ENCODE assay signal across 26 cellular contexts in genomic region chrX:105328773-105329172, GRCh38.
"Had no signal": no experiment of that assay in that cellular context is flagged by ENCODE, and none has a peak within 500 bp of the region (broad histone marks: within the 10 kb centered on the region; RNA-seq: fewer than 3 reads in every experiment).

No MANE protein-coding gene starts in this region.

- ATAC-seq: activated T-cell treated with anti-CD3 and anti-CD28 coated beads, Interleukin-2, amount 50 U/mL, for 4 hours; Panc1 had no signal

- DNase-seq: activated B cell treated with CpG ODN at 0.5 μM for 24 hours; activated CD4-positive, alpha-beta T cell treated with anti-CD3 and anti-CD28 coated beads for 1 hour; activated CD4-positive, alpha-beta T cell treated with anti-CD3 and anti-CD28 coated beads, Interleukin-2, amount 10 ng/mL, durations not matched to agents 24 days and 14 days; activated CD4-positive, alpha-beta T cell treated with anti-CD3 and anti-CD28 coated beads, Interleukin-2, amount 50 U/mL, for 48 hours; activated CD8-positive, alpha-beta memory T cell treated with anti-CD3 and anti-CD28 coated beads for 24 hours; activated effector memory CD4-positive, alpha-beta T cell treated with anti-CD3 and anti-CD28 coated beads, Interleukin-2, amount 50 U/mL, for 16 hours; activated naive CD4-positive, alpha-beta T cell treated with Interleukin-2 at 50 U/mL for 16 hours; activated T-cell treated with anti-CD3 and anti-CD28 coated beads, Interleukin-2, amount 50 U/mL, for 4 hours; amygdala; caudate nucleus; KG1; NCI-H1092; NCI-H1417; NCI-H1694; NCI-H2029; NCI-H2107; NCI-H2171 treated with DMSO at 0.1 percent for 48 hours; NCI-H226; NCI-H526; NCI-H82; Right ventricle myocardium superior; RPMI8226 had no signal

- H3K27me3 Mint-ChIP-seq: activated B cell treated with CpG ODN at 0.5 μM for 24 hours; activated CD4-positive, alpha-beta T cell treated with anti-CD3 and anti-CD28 coated beads, Interleukin-2, amount 10 ng/mL, durations not matched to agents 24 days and 14 days; activated naive CD8-positive, alpha-beta T cell; brain had no signal

- H3K4me3 Mint-ChIP-seq: activated B cell treated with CpG ODN at 0.5 μM for 24 hours; activated CD4-positive, alpha-beta T cell treated with anti-CD3 and anti-CD28 coated beads, Interleukin-2, amount 10 ng/mL, durations not matched to agents 24 days and 14 days; activated naive CD8-positive, alpha-beta T cell; activated T-cell treated with anti-CD3 and anti-CD28 coated beads, Interleukin-2, amount 50 U/mL, for 4 hours; brain; T-helper 1 cell treated with Interleukin-12 subunit alpha and Interleukin-12 subunit beta and Interleukin-4 antibody, amounts not matched to agents 30 μg/mL and 1 μg/mL, for 36 hours had no signal

- H3K36me3 Mint-ChIP-seq: activated naive CD8-positive, alpha-beta T cell; brain had no signal

- H3K9me3 Mint-ChIP-seq: activated B cell treated with CpG ODN at 0.5 μM for 24 hours; activated CD4-positive, alpha-beta T cell treated with anti-CD3 and anti-CD28 coated beads, Interleukin-2, amount 10 ng/mL, durations not matched to agents 24 days and 14 days; activated T-cell treated with anti-CD3 and anti-CD28 coated beads, Interleukin-2, amount 50 U/mL, for 4 hours; brain; T-helper 1 cell treated with Interleukin-12 subunit alpha and Interleukin-12 subunit beta and Interleukin-4 antibody, amounts not matched to agents 30 μg/mL and 1 μg/mL, for 36 hours had no signal

- H3K4me1 Mint-ChIP-seq: activated B cell treated with CpG ODN at 0.5 μM for 24 hours; activated CD4-positive, alpha-beta T cell treated with anti-CD3 and anti-CD28 coated beads, Interleukin-2, amount 10 ng/mL, durations not matched to agents 24 days and 14 days; brain had no signal

- H3K27ac Mint-ChIP-seq: activated B cell treated with CpG ODN at 0.5 μM for 24 hours; activated CD4-positive, alpha-beta T cell treated with anti-CD3 and anti-CD28 coated beads, Interleukin-2, amount 10 ng/mL, durations not matched to agents 24 days and 14 days; activated naive CD8-positive, alpha-beta T cell; brain; T-helper 1 cell treated with Interleukin-12 subunit alpha and Interleukin-12 subunit beta and Interleukin-4 antibody, amounts not matched to agents 30 μg/mL and 1 μg/mL, for 36 hours had no signal
